In genomic region chr2:22449676-22450075, GRCh38 we compare ENCODE assay signal across 22 cellular contexts.
DNase-seq lines count a peak whose midpoint lies in the region; TF ChIP-seq lines count a peak whose summit lies in the region.
"Had no signal": no experiment of that assay in that cellular context is flagged by ENCODE, and none has a peak within 500 bp of the region (broad histone marks: within the 10 kb centered on the region; RNA-seq: fewer than 3 reads in every experiment).

No MANE protein-coding gene starts in this region.

- no peak overlapping the region for H3K4me3 ChIP-seq in stomach
- H3K4me3 ChIP-seq: A549, GM23338 had no signal

- no peaks in the 10 kb centered on the region for H3K4me1 ChIP-seq in stomach
- H3K4me1 ChIP-seq: A549 had no signal

- no peak for TF ChIP-seq POLR2A in stomach (IDR thresholded peaks at IDR 0.05)

- no peak overlapping the region for H3K27ac ChIP-seq in stomach
- H3K27ac ChIP-seq: A549, C4-2B had no signal

- H3K27me3 ChIP-seq in stomach = no peaks in the 10 kb centered on the region

- WGBS in stomach, 5 donors = 52 to 59% (median 55%) methylated on average over 5 of the region's 5 CpGs

- in situ Hi-C loops in SK-MEL-5 (cut with HindIII; ENCODE audit: low pct_unique_long_range_greater_than_20kb, low sequenced_read_pairs) = no loop called here

- no peak for TF ChIP-seq EP300 in stomach (IDR thresholded peaks at IDR 0.05)

- H3K9me3 ChIP-seq in stomach = no peaks in the 10 kb centered on the region
- H3K9me3 ChIP-seq: A549 had no signal

- DNase-seq in COLO829 (ENCODE audit: low spot score) (peak; percentile 48), SK-MEL-5 (ENCODE audit: low read depth, low spot score) (peak; percentile 70), globus pallidus (ENCODE audit: low spot score) (peak; percentile 69), putamen (ENCODE audit: low spot score) (peak; percentile 14), NAMALWA (ENCODE audit: low spot score) (no peak), stomach (no peak), NCI-H345 treated with DMSO at 0.1 percent for 48 hours (lab: John Stamatoyannopoulos, UW; ENCODE audit: unreplicated experiment) (no peak)
- DNase-seq: CD8-positive, alpha-beta memory T cell; DMS53; H9; Karpas-422; NCI-H1105; NCI-H146; NCI-H1930; NCI-H2107; NCI-H69; NK-92 treated with Interleukin-12 subunit alpha and Interleukin-12 subunit beta, amount 100 ng/mL, for 24 hours; PC-3; T-cell had no signal

- TF ChIP-seq CTCF in stomach (IDR thresholded peaks at IDR 0.05) = no peak

- H3K36me3 ChIP-seq in stomach = no peaks in the 10 kb centered on the region

- intact Hi-C loops in stomach (cut with DNase I; ENCODE audit: low total_unique reads) = no loop called here

Comparison
In these comparisons a context has a peak if more than half of its experiments do, and no peak if none do; other contexts are left out.
1. DNase-seq: peak in COLO829 (single experiment), SK-MEL-5 (single experiment), globus pallidus (single experiment) and putamen (single experiment); none in NAMALWA (single experiment), stomach (single experiment) and NCI-H345 treated with DMSO at 0.1 percent for 48 hours (single experiment).